ENCODE assay signal across 14 cellular contexts in the genomic region with DNA sequence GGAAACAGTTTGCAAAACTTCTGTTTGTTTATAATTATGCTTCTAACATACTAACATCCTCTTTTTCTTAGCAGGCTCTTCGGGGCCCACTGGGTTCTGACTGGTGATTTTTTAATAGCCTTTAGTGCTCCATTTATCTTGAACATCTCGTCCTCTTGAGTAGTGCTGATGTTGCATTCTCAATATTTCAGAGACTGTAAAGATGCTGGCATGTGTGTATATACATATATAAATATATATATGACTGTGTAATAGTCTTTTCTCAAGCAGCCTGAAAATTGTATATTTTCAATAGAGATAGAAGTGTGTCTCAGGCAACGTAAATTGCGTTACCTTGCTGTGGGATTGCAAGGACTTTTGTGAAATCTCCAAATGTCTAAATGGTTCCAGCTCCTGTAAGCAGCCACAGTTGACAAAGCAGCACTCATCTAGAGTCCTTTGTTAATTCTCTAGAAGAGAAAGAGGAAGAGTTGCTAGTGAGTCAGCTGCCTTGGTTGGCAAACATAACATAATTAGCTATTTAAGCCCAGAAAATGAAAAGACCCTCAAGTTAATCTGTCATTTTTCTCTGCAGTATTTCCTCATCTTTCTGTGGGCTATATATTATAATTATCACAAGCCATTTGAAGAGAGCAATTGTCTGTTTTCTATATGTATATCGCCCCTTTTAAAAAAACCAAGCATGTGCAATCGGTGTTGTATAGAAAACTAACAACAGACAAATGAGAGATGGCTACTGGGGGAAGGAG.
DNase-seq lines count a peak whose midpoint lies in the region; ATAC-seq and TF ChIP-seq lines count a peak whose summit lies in the region.
"Had no signal": no experiment of that assay in that cellular context is flagged by ENCODE, and none has a peak within 500 bp of the region (broad histone marks: within the 10 kb centered on the region; RNA-seq: fewer than 3 reads in every experiment).

No MANE protein-coding gene starts in this region.

- H3K79me2 ChIP-seq in PC-3 (ENCODE audit: low read length), result no peaks in the 10 kb centered on the region

- peaks cover 19% of the 10 kb centered on the region for H3K4me1 ChIP-seq in PC-3 (ENCODE audit: insufficient read depth, low read length)
- H3K4me1 ChIP-seq: pancreas had no signal

- intact Hi-C loops in PC-3 (cut with micrococcal nuclease), result loop anchor here (5.0 kb wide), 1 partner anchor 101 kb away; the partner anchor contains the start of gene PKIB
- intact Hi-C loops in dendritic cell treated with granulocyte-macrophage colony-stimulating factor and Interleukin-4, amounts not matched to agents 40 ng/mL and 50 ng/mL, for 4 days (cut with micrococcal nuclease), result loop anchor here (5.0 kb wide), 1 partner anchor 41 kb away; no protein-coding TSS in a partner anchor

- H3K4me2 ChIP-seq in PC-3 (ENCODE audit: low read length), result peak overlapping the region; percentile 62
- H3K4me2 ChIP-seq: KMS-11 had no signal

- H3K36me3 Mint-ChIP-seq in dendritic cell treated with granulocyte-macrophage colony-stimulating factor and Interleukin-4, amounts not matched to agents 40 ng/mL and 50 ng/mL, for 4 days (ENCODE audit: low read depth), result no peaks in the 10 kb centered on the region

- CTCF ChIA-PET in PC-3 (lab: Charles Lee), result no interaction called here

- H3K9me2 ChIP-seq in PC-3 (replicated peaks; ENCODE audit: low read length), result no peaks in the 10 kb centered on the region

- H3K9ac ChIP-seq in PC-3 (ENCODE audit: low read length), result no peak overlapping the region; the same call in 1 of the 2 replicates
- H3K9ac ChIP-seq: KMS-11 had no signal

- peak overlapping the region; percentile 84 for H3K27ac Mint-ChIP-seq in dendritic cell treated with granulocyte-macrophage colony-stimulating factor and Interleukin-4, amounts not matched to agents 40 ng/mL and 50 ng/mL, for 4 days

- H3K4me1 Mint-ChIP-seq in dendritic cell treated with granulocyte-macrophage colony-stimulating factor and Interleukin-4, amounts not matched to agents 40 ng/mL and 50 ng/mL, for 4 days (ENCODE audit: low read depth), result peaks cover 39% of the 10 kb centered on the region

- H3K27me3 ChIP-seq in PC-3 (ENCODE audit: low read length), result no peaks in the 10 kb centered on the region
- H3K27me3 ChIP-seq: pancreas had no signal

- H3K27me3 Mint-ChIP-seq in dendritic cell treated with granulocyte-macrophage colony-stimulating factor and Interleukin-4, amounts not matched to agents 40 ng/mL and 50 ng/mL, for 4 days, result peaks cover 9% of the 10 kb centered on the region

- H3K9me3 ChIP-seq in PC-3 (ENCODE audit: low read length), result no peaks in the 10 kb centered on the region
- H3K9me3 ChIP-seq: heart left ventricle, pancreas had no signal

- no peaks in the 10 kb centered on the region for H3F3A ChIP-seq in PC-3 (ENCODE audit: low read length, unreplicated experiment)

- peak overlapping the region; percentile 67 for H3K27ac ChIP-seq in PC-3 (ENCODE audit: low read length)
- H3K27ac ChIP-seq: heart left ventricle, KMS-11, pancreas had no signal

- H3K4me3 ChIP-seq in NB4 (ENCODE audit: low read depth, low read length) (no peak overlapping the region), PC-3 (ENCODE audit: low read length) (peak overlapping the region; percentile 37; the same call in 1 of the 2 replicates)
- H3K4me3 ChIP-seq: heart left ventricle, pancreas had no signal

- no peaks in the 10 kb centered on the region for H4K20me1 ChIP-seq in PC-3 (ENCODE audit: low read length)

- no peak for ATAC-seq in PC-3
- ATAC-seq in HG03280 (IDR thresholded peaks at IDR 0.05; ENCODE audit: unreplicated experiment), result no peak
- ATAC-seq in omental fat pad (ENCODE audit: low FRiP score), result no peak
- ATAC-seq: heart left ventricle, pancreas had no signal

- H3K9me3 Mint-ChIP-seq in dendritic cell treated with granulocyte-macrophage colony-stimulating factor and Interleukin-4, amounts not matched to agents 40 ng/mL and 50 ng/mL, for 4 days, result no peaks in the 10 kb centered on the region

- no peaks in the 10 kb centered on the region for H3K36me3 ChIP-seq in PC-3 (ENCODE audit: low read depth, low read length)
- H3K36me3 ChIP-seq: heart left ventricle, pancreas had no signal

- POLR2A ChIA-PET in PC-3 (lab: Charles Lee; ENCODE audit: unreplicated experiment), result no interaction called here

- no peak overlapping the region for H3K4me3 Mint-ChIP-seq in dendritic cell treated with granulocyte-macrophage colony-stimulating factor and Interleukin-4, amounts not matched to agents 40 ng/mL and 50 ng/mL, for 4 days

- no peak for TF ChIP-seq POLR2A in NB4 (IDR thresholded peaks at IDR 0.05; ENCODE audit: extremely low read depth, insufficient read length)

- DNase-seq in AML-193 (lab: John Stamatoyannopoulos, UW), result peak; percentile 67 to 69
- peak; percentile 56 for DNase-seq in NB4 (ENCODE audit: low read depth)
- DNase-seq in PC-3, result no peak
- DNase-seq in stimulated activated CD4-positive, alpha-beta T cell treated with anti-CD3 and anti-CD28 coated beads, Interleukin-1b, Interleukin-23, amount 100 ng/mL, for 48 hours, result no peak
- DNase-seq in omental fat pad (ENCODE audit: low spot score), result no peak
- no peak for DNase-seq in NCI-H2196 treated with DMSO at 0.1 percent for 48 hours (lab: John Stamatoyannopoulos, UW; ENCODE audit: unreplicated experiment)
- DNase-seq: activated T-cell treated with anti-CD3 and anti-CD28 coated beads, Interleukin-2, amount 50 U/mL, for 48 hours; H7; heart left ventricle; NCI-H2171 treated with DMSO at 0.1 percent for 48 hours; pancreas had no signal

- H2AFZ ChIP-seq in PC-3 (ENCODE audit: low read length), result peak overlapping the region; percentile 33; the same call in 1 of the 2 replicates

- BruUV-seq in PC-3 (replicated peaks; lab: Mats Ljungman, UMichigan), result no TSS peak

- TF ChIP-seq CTCF in NB4 (IDR thresholded peaks at IDR 0.05; ENCODE audit: low read depth, low read length) (no peak), PC-3 (conservative IDR thresholded peaks at IDR 0.05; ENCODE audit: low read depth, low read length) (no peak), omental fat pad (IDR thresholded peaks at IDR 0.05) (no peak)

Comparison
In these comparisons a context has a peak if more than half of its experiments do, and no peak if none do; other contexts are left out.
1. DNase-seq: peak in AML-193 (2 of 2) and NB4 (single experiment); none in PC-3 (single experiment), stimulated activated CD4-positive, alpha-beta T cell treated with anti-CD3 and anti-CD28 coated beads, Interleukin-1b, Interleukin-23, amount 100 ng/mL, for 48 hours (single experiment), omental fat pad (single experiment) and NCI-H2196 treated with DMSO at 0.1 percent for 48 hours (single experiment).